ENCODE assay signal across 1 cellular context in the genomic region with DNA sequence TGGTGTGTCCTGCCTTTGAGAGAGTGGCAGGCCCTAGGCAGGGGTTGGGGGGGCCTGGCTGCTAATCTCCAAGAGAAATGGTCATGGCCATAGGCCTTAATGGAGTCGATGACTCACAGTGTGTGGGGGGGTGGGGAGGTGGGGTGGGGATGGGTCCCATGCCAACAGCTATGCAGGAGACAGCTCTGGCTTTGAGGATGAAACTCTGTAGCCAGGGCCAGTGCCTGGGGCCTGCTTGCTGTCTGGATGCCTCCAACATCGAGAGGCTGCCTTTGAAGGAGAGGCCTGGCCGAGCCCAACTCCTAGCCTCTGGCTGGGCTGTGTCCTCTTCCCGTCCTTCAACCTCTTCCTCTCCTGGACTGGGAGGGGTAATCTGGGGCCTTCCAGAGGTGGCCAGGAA.
TF ChIP-seq lines count a peak whose summit lies in the region.

No MANE protein-coding gene starts in this region.

TF ChIP-seq in SK-N-SH, 30 proteins besides CTCF, POLR2A, EP300 and RAD21 (continued from another document):
- TF ChIP-seq, protein P1, sequence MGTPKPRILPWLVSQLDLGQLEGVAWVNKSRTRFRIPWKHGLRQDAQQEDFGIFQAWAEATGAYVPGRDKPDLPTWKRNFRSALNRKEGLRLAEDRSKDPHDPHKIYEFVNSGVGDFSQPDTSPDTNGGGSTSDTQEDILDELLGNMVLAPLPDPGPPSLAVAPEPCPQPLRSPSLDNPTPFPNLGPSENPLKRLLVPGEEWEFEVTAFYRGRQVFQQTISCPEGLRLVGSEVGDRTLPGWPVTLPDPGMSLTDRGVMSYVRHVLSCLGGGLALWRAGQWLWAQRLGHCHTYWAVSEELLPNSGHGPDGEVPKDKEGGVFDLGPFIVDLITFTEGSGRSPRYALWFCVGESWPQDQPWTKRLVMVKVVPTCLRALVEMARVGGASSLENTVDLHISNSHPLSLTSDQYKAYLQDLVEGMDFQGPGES (IDR thresholded peaks at IDR 0.05; ENCODE audit: low read depth, low read length), result no peak
- no peak for TF ChIP-seq FOXJ3 (CRISPR knock-in tag; IDR thresholded peaks at IDR 0.05)
- TF ChIP-seq YY1 (IDR thresholded peaks at IDR 0.05; ENCODE audit: low read depth), result no peak
- TF ChIP-seq RFX5 (IDR thresholded peaks at IDR 0.05; ENCODE audit: low read length), result no peak
- TF ChIP-seq CHD2 (IDR thresholded peaks at IDR 0.05; ENCODE audit: low read length, partially characterized antibody), result no peak
